In genomic region chr18:63741769-63742168, GRCh38 we compare ENCODE assay signal across 1 cellular context.
TF ChIP-seq lines count a peak whose summit lies in the region.

No MANE protein-coding gene starts in this region.

TF ChIP-seq in Ishikawa, 13 proteins besides CTCF, POLR2A, EP300 and RAD21 (continued from another document):
- TF ChIP-seq USF1 (IDR thresholded peaks at IDR 0.05) (no peak), YY1 (IDR thresholded peaks at IDR 0.05; ENCODE audit: low read depth) (no peak), REST (IDR thresholded peaks at IDR 0.05; ENCODE audit: low read depth) (no peak), FOXM1 (IDR thresholded peaks at IDR 0.05; ENCODE audit: borderline replicate concordance, low read depth) (no peak)
